In the genomic region with DNA sequence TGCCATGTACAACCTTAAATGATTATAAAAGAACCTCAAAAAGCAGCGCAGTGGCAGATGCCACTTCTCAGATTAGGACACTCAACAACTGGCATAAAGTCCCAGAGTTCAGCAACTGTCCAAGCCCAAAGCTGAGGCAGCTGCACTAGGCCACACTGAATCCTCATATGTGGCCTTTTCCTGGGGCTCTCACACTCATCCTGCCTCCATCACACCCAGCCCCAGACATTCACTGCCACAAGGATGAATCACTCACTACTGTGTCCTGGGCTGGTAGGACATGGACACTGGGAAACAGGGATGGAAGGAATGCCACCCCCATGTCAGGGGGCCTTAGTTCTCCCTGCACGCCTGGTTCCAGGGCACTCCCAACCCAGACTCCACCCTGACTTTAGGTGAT, we compare ENCODE assay signal across 20 cellular contexts.
"Had no signal": no experiment of that assay in that cellular context is flagged by ENCODE, and none has a peak within 500 bp of the region (broad histone marks: within the 10 kb centered on the region; RNA-seq: fewer than 3 reads in every experiment).

No MANE protein-coding gene starts in this region.

- H3K4me3 Mint-ChIP-seq: activated CD4-positive, alpha-beta T cell treated with anti-CD3 and anti-CD28 coated beads, Interleukin-2, amount 10 ng/mL, durations not matched to agents 24 days and 14 days; activated naive CD8-positive, alpha-beta T cell treated with anti-CD3 and anti-CD28 coated beads, Interleukin-2, amount 10 ng/mL, durations not matched to agents 7 days and 5 days; activated T-cell treated with anti-CD3 and anti-CD28 coated beads, Interleukin-2, amount 50 U/mL, for 72 hours; dendritic cell treated with granulocyte-macrophage colony-stimulating factor and Interleukin-4, amounts not matched to agents 40 ng/mL and 50 ng/mL, for 4 days; immature natural killer cell; mesothelial cell of epicardium; naive B cell had no signal

- H3K9me3 Mint-ChIP-seq: activated CD4-positive, alpha-beta T cell treated with anti-CD3 and anti-CD28 coated beads, Interleukin-2, amount 10 ng/mL, durations not matched to agents 24 days and 14 days; activated naive CD8-positive, alpha-beta T cell treated with anti-CD3 and anti-CD28 coated beads, Interleukin-2, amount 10 ng/mL, durations not matched to agents 7 days and 5 days; dendritic cell treated with granulocyte-macrophage colony-stimulating factor and Interleukin-4, amounts not matched to agents 40 ng/mL and 50 ng/mL, for 4 days; mesothelial cell of epicardium; naive B cell had no signal

- FAIRE-seq: TTC549 had no signal

- H3K27ac Mint-ChIP-seq: activated CD4-positive, alpha-beta T cell treated with anti-CD3 and anti-CD28 coated beads, Interleukin-2, amount 10 ng/mL, durations not matched to agents 24 days and 14 days; activated naive CD8-positive, alpha-beta T cell treated with anti-CD3 and anti-CD28 coated beads, Interleukin-2, amount 10 ng/mL, durations not matched to agents 7 days and 5 days; activated T-cell treated with anti-CD3 and anti-CD28 coated beads, Interleukin-2, amount 50 U/mL, for 72 hours; dendritic cell treated with granulocyte-macrophage colony-stimulating factor and Interleukin-4, amounts not matched to agents 40 ng/mL and 50 ng/mL, for 4 days; immature natural killer cell; naive B cell had no signal

- ATAC-seq: activated T-cell treated with anti-CD3 and anti-CD28 coated beads, Interleukin-2, amount 50 U/mL, for 72 hours; foreskin keratinocyte; lower lobe of right lung had no signal

- H3K36me3 Mint-ChIP-seq: activated naive CD8-positive, alpha-beta T cell treated with anti-CD3 and anti-CD28 coated beads, Interleukin-2, amount 10 ng/mL, durations not matched to agents 7 days and 5 days; immature natural killer cell; mesothelial cell of epicardium; naive B cell had no signal

- H3K4me1 Mint-ChIP-seq: activated CD4-positive, alpha-beta T cell treated with anti-CD3 and anti-CD28 coated beads, Interleukin-2, amount 10 ng/mL, durations not matched to agents 24 days and 14 days; activated naive CD8-positive, alpha-beta T cell treated with anti-CD3 and anti-CD28 coated beads, Interleukin-2, amount 10 ng/mL, durations not matched to agents 7 days and 5 days; immature natural killer cell had no signal

- DNase-seq: activated CD4-positive, alpha-beta T cell treated with anti-CD3 and anti-CD28 coated beads, Interleukin-2, amount 10 ng/mL, durations not matched to agents 24 days and 14 days; activated CD4-positive, CD25-positive, alpha-beta regulatory T cell; activated CD8-positive, alpha-beta memory T cell treated with anti-CD3 and anti-CD28 coated beads, Interleukin-2, amount 50 U/mL, for 48 hours; activated naive CD8-positive, alpha-beta T cell treated with anti-CD3 and anti-CD28 coated beads, Interleukin-2, amount 10 ng/mL, durations not matched to agents 7 days and 5 days; activated T-cell treated with anti-CD3 and anti-CD28 coated beads, Interleukin-2, amount 50 U/mL, for 72 hours; cerebellar nuclear complex; effector memory CD4-positive, alpha-beta T cell; foreskin keratinocyte; immature natural killer cell; left cardiac atrium; lower lobe of right lung; naive B cell; retina; stimulated activated CD4-positive, alpha-beta T cell treated with anti-CD3 and anti-CD28 coated beads, Interleukin-15, amount 100 ng/mL, for 24 hours; stimulated activated CD4-positive, alpha-beta T cell treated with anti-CD3 and anti-CD28 coated beads, Interleukin-4, amount 100 ng/mL, for 24 hours; stimulated activated naive CD4-positive, alpha-beta T cell treated with Interleukin-2 at 50 U/mL for 16 hours; substantia nigra had no signal

- H3K27me3 Mint-ChIP-seq: activated CD4-positive, alpha-beta T cell treated with anti-CD3 and anti-CD28 coated beads, Interleukin-2, amount 10 ng/mL, durations not matched to agents 24 days and 14 days; activated naive CD8-positive, alpha-beta T cell treated with anti-CD3 and anti-CD28 coated beads, Interleukin-2, amount 10 ng/mL, durations not matched to agents 7 days and 5 days; dendritic cell treated with granulocyte-macrophage colony-stimulating factor and Interleukin-4, amounts not matched to agents 40 ng/mL and 50 ng/mL, for 4 days had no signal
